ENCODE assay signal across 20 cellular contexts in genomic region chr11:14506532-14506931, GRCh38. TPM values are rescaled to one million over a fixed set of nuclear protein-coding genes. Genes with fewer than 3 reads are reported as not detected.
DNase-seq lines count a peak whose midpoint lies in the region; ATAC-seq and TF ChIP-seq lines count a peak whose summit lies in the region.
"Had no signal": no experiment of that assay in that cellular context is flagged by ENCODE, and none has a peak within 500 bp of the region (broad histone marks: within the 10 kb centered on the region; RNA-seq: fewer than 3 reads in every experiment).

No MANE protein-coding gene starts in this region.

- H3K23ac ChIP-seq in trophoblast cell (ENCODE audit: low read length) = no peak overlapping the region

- POLR2A ChIA-PET in CD8-positive, alpha-beta T cell (lab: Charles Lee) = interaction anchor here (0.7 kb wide), 1 partner anchor 27 kb away, joined by 3 read pairs; no protein-coding TSS in a partner anchor

- no peaks in the 10 kb centered on the region for H3K9me3 Mint-ChIP-seq in CD8-positive, alpha-beta T cell
- H3K9me3 Mint-ChIP-seq in activated T-helper 2 cell treated with anti-CD3 and anti-CD28 coated beads, Interferon-gamma antibody, Interleukin-2, Interleukin-4, amounts not matched to agents 10 μg/mL and 5 μg/mL and 100 μg/mL, durations not matched to agents 14 hours and 24 hours and 36 hours = no peaks in the 10 kb centered on the region
- H3K9me3 Mint-ChIP-seq: naive B cell, type B pancreatic cell had no signal

- H2BK120ac ChIP-seq in trophoblast cell (ENCODE audit: insufficient read depth, low read length, poor library complexity) = no peak overlapping the region

- H2BK5ac ChIP-seq in trophoblast cell (ENCODE audit: low read depth, low read length, poor library complexity) = no peak overlapping the region

- peaks cover 2% of the 10 kb centered on the region for H3K4me1 Mint-ChIP-seq in CD8-positive, alpha-beta T cell (ENCODE audit: low read depth)
- H3K4me1 Mint-ChIP-seq in activated T-helper 2 cell treated with anti-CD3 and anti-CD28 coated beads, Interferon-gamma antibody, Interleukin-2, Interleukin-4, amounts not matched to agents 10 μg/mL and 5 μg/mL and 100 μg/mL, durations not matched to agents 14 hours and 24 hours and 36 hours (ENCODE audit: low read depth) = peaks cover 14% of the 10 kb centered on the region

- H3K27ac ChIP-seq in CD8-positive, alpha-beta T cell (ENCODE audit: low read depth, low read length) = no peak overlapping the region
- H3K27ac ChIP-seq in hepatocyte = no peak overlapping the region
- H3K27ac ChIP-seq in trophoblast cell (ENCODE audit: low read depth, low read length) = no peak overlapping the region
- H3K27ac ChIP-seq: pancreas, sigmoid colon had no signal

- H3K79me2 ChIP-seq in hepatocyte = peaks cover 7% of the 10 kb centered on the region
- H3K79me2 ChIP-seq in trophoblast cell (ENCODE audit: control insufficient read depth, insufficient read depth, low read length, poor library complexity) = no peaks in the 10 kb centered on the region

- TF ChIP-seq CTCF in CD8-positive, alpha-beta T cell (IDR thresholded peaks at IDR 0.05) = no peak
- no peak for TF ChIP-seq CTCF in hepatocyte (IDR thresholded peaks at IDR 0.05; ENCODE audit: poor library complexity)

- H3K4me2 ChIP-seq in hepatocyte (no peak overlapping the region), trophoblast cell (ENCODE audit: low read length) (no peak overlapping the region)

- no peak overlapping the region for H4K91ac ChIP-seq in trophoblast cell (ENCODE audit: low read depth, low read length)

- H4K20me1 ChIP-seq in hepatocyte (ENCODE audit: insufficient read depth, poor library complexity, severe bottlenecking) = no peaks in the 10 kb centered on the region

- H2AFZ ChIP-seq in hepatocyte = no peak overlapping the region
- no peak overlapping the region for H2AFZ ChIP-seq in trophoblast cell (ENCODE audit: insufficient read depth, low read length, poor library complexity)

- no peak overlapping the region for H3K9ac ChIP-seq in trophoblast cell (ENCODE audit: low read length)

- H3K36me3 ChIP-seq in CD8-positive, alpha-beta T cell (ENCODE audit: insufficient read depth, low read length) = peaks cover 40% of the 10 kb centered on the region
- H3K36me3 ChIP-seq in hepatocyte (replicated peaks; ENCODE audit: insufficient read depth, low read depth) = peaks cover 4% of the 10 kb centered on the region
- H3K36me3 ChIP-seq in trophoblast cell (ENCODE audit: control insufficient read depth in 1 of 2, insufficient read depth in 2 of 2, low read length in 2 of 2) = peaks cover 23 to 31% of the 10 kb centered on the region in 2 experiments

- intact Hi-C loops in CD8-positive, alpha-beta T cell (cut with DNase I, micrococcal nuclease) = no loop called here
- intact Hi-C loops in activated T-helper 2 cell treated with anti-CD3 and anti-CD28 coated beads, Interferon-gamma antibody, Interleukin-2, Interleukin-4, amounts not matched to agents 10 μg/mL and 5 μg/mL and 100 μg/mL, durations not matched to agents 14 hours and 24 hours and 36 hours (cut with micrococcal nuclease) = no loop called here

- H3K9me3 ChIP-seq in CD8-positive, alpha-beta T cell (ENCODE audit: low read length) = no peaks in the 10 kb centered on the region
- no peaks in the 10 kb centered on the region for H3K9me3 ChIP-seq in hepatocyte (ENCODE audit: low read depth)
- no peaks in the 10 kb centered on the region for H3K9me3 ChIP-seq in trophoblast cell (ENCODE audit: insufficient read depth, low read depth, low read length)
- H3K9me3 ChIP-seq: BE2C, pancreas, sigmoid colon had no signal

- 96% methylated on average over 3 of the region's 3 CpGs for whole genome bisulfite sequencing in hepatocyte (ENCODE audit: low lambda C conversion rate, missing lambda C conversion rate)
- no CpG with 5 or more reads among the region's 3 CpGs for WGBS in trophoblast cell (ENCODE audit: extremely low coverage, insufficient coverage, insufficient read length)

- H3K36me3 Mint-ChIP-seq in CD8-positive, alpha-beta T cell = peaks cover 64% of the 10 kb centered on the region
- peaks cover 67% of the 10 kb centered on the region for H3K36me3 Mint-ChIP-seq in activated T-helper 2 cell treated with anti-CD3 and anti-CD28 coated beads, Interferon-gamma antibody, Interleukin-2, Interleukin-4, amounts not matched to agents 10 μg/mL and 5 μg/mL and 100 μg/mL, durations not matched to agents 14 hours and 24 hours and 36 hours (ENCODE audit: low read depth)

- H4K12ac ChIP-seq in trophoblast cell (ENCODE audit: low read depth, low read length) = no peak overlapping the region

- H3K27me3 ChIP-seq in CD8-positive, alpha-beta T cell (ENCODE audit: insufficient read depth, low read length) = no peaks in the 10 kb centered on the region
- H3K27me3 ChIP-seq in hepatocyte = no peaks in the 10 kb centered on the region
- no peaks in the 10 kb centered on the region for H3K27me3 ChIP-seq in trophoblast cell (ENCODE audit: insufficient read depth, low read length)
- H3K27me3 ChIP-seq: BE2C, pancreas, sigmoid colon had no signal

- H3K4ac ChIP-seq in trophoblast cell (ENCODE audit: low read depth, low read length) = no peak overlapping the region

- H3K27ac Mint-ChIP-seq in CD8-positive, alpha-beta T cell = peak overlapping the region; percentile 27
- H3K27ac Mint-ChIP-seq in activated T-helper 2 cell treated with anti-CD3 and anti-CD28 coated beads, Interferon-gamma antibody, Interleukin-2, Interleukin-4, amounts not matched to agents 10 μg/mL and 5 μg/mL and 100 μg/mL, durations not matched to agents 14 hours and 24 hours and 36 hours = peak overlapping the region; percentile 6
- H3K27ac Mint-ChIP-seq: type B pancreatic cell had no signal

- H3K18ac ChIP-seq in trophoblast cell (ENCODE audit: low read length) = no peak overlapping the region

- H3K4me1 ChIP-seq in CD8-positive, alpha-beta T cell (ENCODE audit: insufficient read depth, low read length) = no peaks in the 10 kb centered on the region
- no peaks in the 10 kb centered on the region for H3K4me1 ChIP-seq in hepatocyte (ENCODE audit: insufficient read depth)
- no peaks in the 10 kb centered on the region for H3K4me1 ChIP-seq in trophoblast cell (ENCODE audit: control insufficient read depth in 1 of 2, insufficient read depth in 2 of 2, low read length in 2 of 2)
- H3K4me1 ChIP-seq: BE2C, pancreas, sigmoid colon had no signal

- H3K79me1 ChIP-seq in trophoblast cell (ENCODE audit: low read length) = no peaks in the 10 kb centered on the region

- ATAC-seq in CD8-positive, alpha-beta T cell = no peak
- no peak for ATAC-seq in GM21423 (IDR thresholded peaks at IDR 0.05; ENCODE audit: unreplicated experiment)
- ATAC-seq: pancreas had no signal

- no peaks in the 10 kb centered on the region for H3K27me3 Mint-ChIP-seq in CD8-positive, alpha-beta T cell (ENCODE audit: low read depth)
- no peaks in the 10 kb centered on the region for H3K27me3 Mint-ChIP-seq in activated T-helper 2 cell treated with anti-CD3 and anti-CD28 coated beads, Interferon-gamma antibody, Interleukin-2, Interleukin-4, amounts not matched to agents 10 μg/mL and 5 μg/mL and 100 μg/mL, durations not matched to agents 14 hours and 24 hours and 36 hours (ENCODE audit: low read depth)
- H3K27me3 Mint-ChIP-seq: naive B cell, type B pancreatic cell had no signal

- DNase-seq in AG08396 (ENCODE audit: low spot score) (peak; percentile 33), fibroblast of gingiva (ENCODE audit: low read depth) (peak; percentile 47), hepatocyte (ENCODE audit: low spot score) (no peak), A172 (ENCODE audit: low spot score) (no peak), trophoblast cell (no peak)
- no peak for DNase-seq in CD8-positive, alpha-beta T cell
- DNase-seq in activated T-helper 2 cell treated with anti-CD3 and anti-CD28 coated beads, Interferon-gamma antibody, Interleukin-2, Interleukin-4, amounts not matched to agents 10 μg/mL and 5 μg/mL and 100 μg/mL, durations not matched to agents 14 hours and 24 hours and 36 hours (ENCODE audit: low spot score) = no peak
- DNase-seq: activated CD4-positive, alpha-beta T cell treated with anti-CD3 and anti-CD28 coated beads for 1 hour; amniotic stem cell; BE2C; Calu3; cerebellar nuclear complex; naive B cell; NCI-H1436; NCI-H526 treated with DMSO at 0.1 percent for 48 hours; pancreas; sigmoid colon; stimulated activated naive CD4-positive, alpha-beta T cell treated with Interleukin-2 at 50 U/mL for 16 hours had no signal

- no peak overlapping the region for H2BK12ac ChIP-seq in trophoblast cell (ENCODE audit: low read length)

- H3K9me2 ChIP-seq in hepatocyte (replicated peaks; ENCODE audit: insufficient read depth) = no peaks in the 10 kb centered on the region

- no peak overlapping the region for H3K4me3 Mint-ChIP-seq in CD8-positive, alpha-beta T cell
- H3K4me3 Mint-ChIP-seq in activated T-helper 2 cell treated with anti-CD3 and anti-CD28 coated beads, Interferon-gamma antibody, Interleukin-2, Interleukin-4, amounts not matched to agents 10 μg/mL and 5 μg/mL and 100 μg/mL, durations not matched to agents 14 hours and 24 hours and 36 hours (ENCODE audit: low read depth) = no peak overlapping the region
- H3K4me3 Mint-ChIP-seq: naive B cell, type B pancreatic cell had no signal

- no peak overlapping the region for H3K14ac ChIP-seq in trophoblast cell (ENCODE audit: low read length)

- no peak overlapping the region for H4K8ac ChIP-seq in trophoblast cell (ENCODE audit: low read depth, low read length)

- H2AK5ac ChIP-seq in trophoblast cell (ENCODE audit: low read length) = no peak overlapping the region

- H3K4me3 ChIP-seq in CD8-positive, alpha-beta T cell (ENCODE audit: low read depth, low read length) = no peak overlapping the region
- H3K4me3 ChIP-seq in hepatocyte (no peak overlapping the region), trophoblast cell (ENCODE audit: low read depth, low read length) (no peak overlapping the region)
- H3K4me3 ChIP-seq: pancreas, sigmoid colon had no signal

- CTCF ChIA-PET in CD8-positive, alpha-beta T cell (lab: Charles Lee) = interaction anchor here (0.6 to 1.5 kb wide), 2 partner anchors 11 to 401 kb away, joined by 3 to 4 read pairs; no protein-coding TSS in a partner anchor

RNA-seq across cellular contexts. Expression of gene COPB1, which starts 6.9 kb away (rescaled TPM):
- total RNA-seq in CD8-positive, alpha-beta T cell = 100 to 1,000 TPM; 108 to 114 TPM
- total RNA-seq in activated T-helper 2 cell treated with anti-CD3 and anti-CD28 coated beads, Interferon-gamma antibody, Interleukin-2, Interleukin-4, amounts not matched to agents 10 μg/mL and 5 μg/mL and 100 μg/mL, durations not matched to agents 14 hours and 24 hours and 36 hours = 103 and 105 TPM in 2 replicates
- 226 and 228 TPM in 2 replicates for total RNA-seq in hepatocyte
- polyA plus RNA-seq in hepatocyte = 87.5 and 98.2 TPM in 2 replicates
- 318 and 333 TPM in 2 replicates for total RNA-seq in A172 (2014; rRNA removed; shearing (Covaris generic))
- polyA plus RNA-seq in trophoblast cell (2013) = 122 and 123 TPM in 2 replicates

RNA-seq across cellular contexts. Expression of gene PSMA1, which starts 13.7 kb away (rescaled TPM):
- 100 to 1,000 TPM; 177 to 193 TPM for total RNA-seq in CD8-positive, alpha-beta T cell
- 319 and 329 TPM in 2 replicates for total RNA-seq in activated T-helper 2 cell treated with anti-CD3 and anti-CD28 coated beads, Interferon-gamma antibody, Interleukin-2, Interleukin-4, amounts not matched to agents 10 μg/mL and 5 μg/mL and 100 μg/mL, durations not matched to agents 14 hours and 24 hours and 36 hours
- 178 and 182 TPM in 2 replicates for total RNA-seq in hepatocyte
- 214 and 243 TPM in 2 replicates for polyA plus RNA-seq in hepatocyte
- total RNA-seq in A172 (2014; rRNA removed; shearing (Covaris generic)) = 438 and 448 TPM in 2 replicates
- polyA plus RNA-seq in trophoblast cell (2013) = 290 and 299 TPM in 2 replicates

Comparison
In these comparisons a context has a peak if more than half of its experiments do, and no peak if none do; other contexts are left out.
1. DNase-seq: peak in AG08396 (single experiment) and fibroblast of gingiva (single experiment); none in CD8-positive, alpha-beta T cell (0 of 7), activated T-helper 2 cell treated with anti-CD3 and anti-CD28 coated beads, Interferon-gamma antibody, Interleukin-2, Interleukin-4, amounts not matched to agents 10 μg/mL and 5 μg/mL and 100 μg/mL, durations not matched to agents 14 hours and 24 hours and 36 hours (single experiment), hepatocyte (single experiment), A172 (single experiment) and trophoblast cell (0 of 2).